Comparison of ENCODE assay signal across 8 cellular contexts in genomic region chr5:50665761-50666202, GRCh38. TPM values are rescaled to one million over a fixed set of nuclear protein-coding genes. Genes with fewer than 3 reads are reported as not detected.
A peak's percentile ranks its signal among the peaks of the same experiment; 100 is the strongest.
DNase-seq lines count a peak whose midpoint lies in the region; ATAC-seq and TF ChIP-seq lines count a peak whose summit lies in the region.
"Not testable (repeated sequence)": the region's sequence is repeated elsewhere in the genome, so short reads cannot be mapped to it uniquely, and the experiment has no call there.

No MANE protein-coding gene starts in this region.

- H3K9me3 Mint-ChIP-seq in natural killer cell = not testable (repeated sequence)

- H3K36me3 ChIP-seq in BJ (ENCODE audit: control insufficient read depth, insufficient read depth, low read length); breast epithelium; heart left ventricle: not testable (repeated sequence)

- peaks cover 50 to 52% of the 10 kb centered on the region in 2 donors for H3K4me1 Mint-ChIP-seq in natural killer cell

- H3K4me3 ChIP-seq in BJ (ENCODE audit: low read depth, low read length) = peak overlapping the region; percentile 67
- H3K4me3 ChIP-seq in HL-60 (replicated peaks; ENCODE audit: insufficient read depth, low read length) = peak overlapping the region; percentile 79; the same call in 1 of the 2 replicates
- peak overlapping the region; percentile 61 to 85 (median 78) for H3K4me3 ChIP-seq in breast epithelium
- H3K4me3 ChIP-seq in heart left ventricle = peak overlapping the region in 10 of 12 donors; percentile 84 to 98 (median 94)

- TF ChIP-seq POLR2A in breast epithelium (IDR thresholded peaks at IDR 0.05); heart left ventricle (IDR thresholded peaks at IDR 0.05): not testable (repeated sequence)

- ATAC-seq in heart left ventricle, natural killer cell: not testable (repeated sequence)

- not testable (repeated sequence) for H3K9me3 ChIP-seq in breast epithelium, heart left ventricle

- H3K27ac ChIP-seq in HL-60 (replicated peaks) (peak overlapping the region; percentile 98), RWPE1 (peak overlapping the region; percentile 90), breast epithelium (peak overlapping the region; percentile 5 to 91), heart left ventricle (peak overlapping the region in 9 of 12 donors; percentile 21 to 98 (median 81))

- DNase-seq in BJ (ENCODE audit: low read depth); RWPE1 (ENCODE audit: low spot score); breast epithelium (ENCODE audit: low spot score in 2 of 2); natural killer cell: not testable (repeated sequence)
- DNase-seq in HL-60 (ENCODE audit: low read depth in 1 of 2, low spot score in 1 of 2) (peak; percentile 65 to 86), heart left ventricle (peak in 1 of 5 donors; percentile 21)
- DNase-seq in activated CD8-positive, alpha-beta memory T cell treated with anti-CD3 and anti-CD28 coated beads, Interleukin-2, amount 50 U/mL, for 1 hour (ENCODE audit: extremely low read depth) = peak; percentile 28
- DNase-seq in stimulated activated CD8-positive, alpha-beta memory T cell treated with anti-CD3 and anti-CD28 coated beads, Interleukin-15, amount 100 ng/mL, for 48 hours (ENCODE audit: low read depth in 2 of 2) = peak; percentile 13 to 19

- TF ChIP-seq CTCF in BJ (IDR thresholded peaks at IDR 0.05; ENCODE audit: insufficient read depth, low read depth, low read length); HL-60 (IDR thresholded peaks at IDR 0.05; ENCODE audit: insufficient read depth, low read length); RWPE1 (conservative IDR thresholded peaks at IDR 0.05; ENCODE audit: low read depth); breast epithelium (IDR thresholded peaks at IDR 0.05); heart left ventricle (IDR thresholded peaks at IDR 0.05); natural killer cell (IDR thresholded peaks at IDR 0.05): not testable (repeated sequence)

- not testable (repeated sequence) for H3K36me3 Mint-ChIP-seq in natural killer cell

- CTCF ChIA-PET in BJ (lab: Yijun Ruan, JAX); RWPE1 (lab: Yijun Ruan, JAX): not testable (repeated sequence)

- 71 to 78% (median 74%) methylated on average over 8 of the region's 8 CpGs for WGBS in heart left ventricle, 4 donors

- POLR2A ChIA-PET in BJ (lab: Charles Lee); RWPE1 (lab: Yijun Ruan, JAX; ENCODE audit: low non-redundant PET): not testable (repeated sequence)

- peak overlapping the region; percentile 99 to 100 for H3K27ac Mint-ChIP-seq in natural killer cell

- peak overlapping the region; percentile 96 for H3K4me3 Mint-ChIP-seq in natural killer cell

- intact Hi-C loops in breast epithelium (cut with DNase I; ENCODE audit: low total_unique reads) = not testable (repeated sequence)
- intact Hi-C loops in heart left ventricle (cut with DNase I) (loop anchor here in 7 of 10 donors (5.0 to 10.0 kb wide), 3 partner anchors 79 to 87 kb away; no protein-coding TSS in a partner anchor), natural killer cell (cut with micrococcal nuclease) (loop anchor here (2.0 to 10.0 kb wide), 3 partner anchors 75 to 101 kb away; no protein-coding TSS in a partner anchor)

- H3K27me3 ChIP-seq in BJ (ENCODE audit: control insufficient read depth, insufficient read depth, low read length); HL-60 (ENCODE audit: insufficient read depth, poor library complexity, severe bottlenecking); breast epithelium; heart left ventricle: not testable (repeated sequence)

- H3K4me1 ChIP-seq in breast epithelium = not testable (repeated sequence)
- H3K4me1 ChIP-seq in heart left ventricle = peaks cover 0 to 55% (median 5%) of the 10 kb centered on the region in 12 donors

- H3K27me3 Mint-ChIP-seq in natural killer cell (ENCODE audit: low read depth in 2 of 2) = not testable (repeated sequence)

RNA-seq across cellular contexts. Expression of gene PARP8, which starts 0.7 kb away (rescaled TPM):
- polyA plus RNA-seq in BJ (2011; rRNA removed) (5.0 and 8.3 TPM in 2 replicates), heart left ventricle (1 to 10 TPM; 1.6 to 1.7 TPM)
- 8.3 and 11.2 TPM in 2 replicates for polyA minus RNA-seq in BJ (2011; rRNA and poly(A)+ RNA removed)
- total RNA-seq in breast epithelium (10 to 100 TPM; 24.3 to 41.7 (median 26.2) TPM), heart left ventricle (10 to 100 TPM in 3 of 9 donors, 1 to 10 TPM in 6; 2.7 to 22.5 (median 8.6) TPM), natural killer cell (100 to 1,000 TPM; 359 to 395 (median 372) TPM)

Comparison
In these comparisons a context has a peak if more than half of its experiments do, and no peak if none do; other contexts are left out.
1. H3K27ac ChIP-seq: peak in every context shown above with its lines; median percentile 98 in HL-60; 90 in RWPE1; 81 in heart left ventricle; 48 in breast epithelium.
2. RNA of gene PARP8, which starts 0.7 kb away (total RNA-seq): 359 to 395 TPM in natural killer cell; 24.3 to 41.7 TPM in breast epithelium and 2.7 to 22.5 TPM in heart left ventricle; every median in the first group is over 4 times any median in the second.
3. Peak in every context shown above with its lines, with median percentiles within 50 percentile points of each other: H3K4me3 ChIP-seq.